Comparison of ENCODE assay signal across 24 cellular contexts in the genomic region with DNA sequence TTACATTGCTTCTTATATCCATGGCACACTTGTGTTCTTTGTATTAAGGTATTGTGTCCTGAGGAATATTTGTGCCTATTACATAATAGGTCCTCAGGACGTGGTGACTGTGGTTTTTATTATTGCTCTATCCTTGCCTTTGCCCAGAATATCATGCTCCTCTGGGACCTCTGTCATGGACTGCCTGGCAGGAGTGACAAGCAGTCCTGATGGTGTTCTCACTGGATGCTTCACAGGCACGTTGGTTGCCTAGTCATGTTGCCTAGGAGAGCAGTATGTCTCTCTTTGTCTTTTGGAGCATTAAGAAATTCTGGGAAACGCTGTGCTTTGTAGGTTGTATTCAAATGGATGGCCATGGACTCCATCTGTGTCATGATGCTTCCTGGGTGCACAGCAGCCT. TPM values are rescaled to one million over a fixed set of nuclear protein-coding genes. Genes with fewer than 3 reads are reported as not detected.
DNase-seq lines count a peak whose midpoint lies in the region; ATAC-seq, FAIRE-seq and TF ChIP-seq lines count a peak whose summit lies in the region.
"Had no signal": no experiment of that assay in that cellular context is flagged by ENCODE, and none has a peak within 500 bp of the region (broad histone marks: within the 10 kb centered on the region; RNA-seq: fewer than 3 reads in every experiment).

No MANE protein-coding gene starts in this region.

- ATAC-seq in IMR-90 (ENCODE audit: low read depth): no peak
- no peak for ATAC-seq in HG03108 (IDR thresholded peaks at IDR 0.05; ENCODE audit: unreplicated experiment)
- ATAC-seq: CD8-positive, alpha-beta T cell; HCT116; Panc1 had no signal

- H3K27me3 ChIP-seq in IMR-90 (ENCODE audit: control insufficient read depth, insufficient read depth, low read length): no peaks in the 10 kb centered on the region
- no peaks in the 10 kb centered on the region for H3K27me3 ChIP-seq in H1 (replicated peaks in 1 of 4; ENCODE audit: control insufficient read depth in 3 of 4, extremely low read depth in 1 of 4, insufficient read depth in 3 of 4, low read length in 3 of 4)
- no peaks in the 10 kb centered on the region for H3K27me3 ChIP-seq in neuronal stem cell (ENCODE audit: control insufficient read depth in 3 of 3, insufficient read depth in 3 of 3, low read depth in 1 of 3, low read length in 3 of 3)
- H3K27me3 ChIP-seq: BLaER1 treated with 17β-estradiol and CSF1 and Interleukin-3, amounts not matched to agents 10 nM and 100 nM; MG63; SJSA1 had no signal

- H4K91ac ChIP-seq in IMR-90 (ENCODE audit: insufficient read depth, low read depth, low read length): no peak overlapping the region
- H4K91ac ChIP-seq in H1 (replicated peaks; ENCODE audit: insufficient read length, low read length): no peak overlapping the region
- H4K91ac ChIP-seq in neuronal stem cell (ENCODE audit: low read depth, low read length, poor library complexity): peak overlapping the region; percentile 26

- H3K27me3 Mint-ChIP-seq in activated naive CD4-positive, alpha-beta T cell treated with anti-CD3 and anti-CD28 coated beads, Interleukin-2, amount 10 ng/mL, durations not matched to agents 7 days and 5 days: no peaks in the 10 kb centered on the region

- H4K5ac ChIP-seq in IMR-90 (ENCODE audit: low read depth, low read length): no peak overlapping the region
- no peak overlapping the region for H4K5ac ChIP-seq in H1 (ENCODE audit: insufficient read length, low read depth, low read length)

- H2BK20ac ChIP-seq in IMR-90 (ENCODE audit: low read depth, low read length) (no peak overlapping the region), H1 (ENCODE audit: low read length) (no peak overlapping the region)

- no peak for TF ChIP-seq EP300 in H1 (IDR thresholded peaks at IDR 0.05; ENCODE audit: borderline replicate concordance in 1 of 2, low read depth in 2 of 2, low read length in 2 of 2)

- no peaks in the 10 kb centered on the region for H3K9me3 Mint-ChIP-seq in activated naive CD4-positive, alpha-beta T cell treated with anti-CD3 and anti-CD28 coated beads, Interleukin-2, amount 10 ng/mL, durations not matched to agents 7 days and 5 days
- H3K9me3 Mint-ChIP-seq: CD8-positive, alpha-beta T cell had no signal

- H3K23ac ChIP-seq in IMR-90 (ENCODE audit: low read depth, low read length) (no peak overlapping the region), H1 (ENCODE audit: insufficient read length) (no peak overlapping the region), neuronal stem cell (ENCODE audit: low read depth, low read length, poor library complexity) (no peak overlapping the region)

- WGBS in IMR-90 (ENCODE audit: extremely low coverage in 2 of 2, insufficient read length in 1 of 2), 2 experiments: 92% methylated on average over 2 of the region's 3 CpGs; no CpG with 5 or more reads in 1 of the 2 experiments
- 78% methylated on average over 3 of the region's 3 CpGs; no CpG with 5 or more reads in 1 of the 2 experiments for WGBS in H1 (ENCODE audit: extremely low coverage in 1 of 2, insufficient coverage in 1 of 2, insufficient read length in 1 of 2, insufficient replicate concordance in 2 of 2, low coverage in 1 of 2, low lambda C conversion rate in 2 of 2, missing lambda C conversion rate in 1 of 2), 2 experiments
- no CpG with 5 or more reads among the region's 3 CpGs for WGBS in neuronal stem cell (ENCODE audit: extremely low coverage in 2 of 2, insufficient read length in 2 of 2, insufficient replicate concordance in 1 of 2), 2 donors

- no peak overlapping the region for H3K4me2 ChIP-seq in IMR-90 (ENCODE audit: low read depth, low read length)
- H3K4me2 ChIP-seq in H1 (ENCODE audit: insufficient read depth in 1 of 2, low read depth in 2 of 2, low read length in 2 of 2): no peak overlapping the region
- H3K4me2 ChIP-seq in neuronal stem cell (ENCODE audit: insufficient read depth, low read length, poor library complexity, severe bottlenecking): no peak overlapping the region
- H3K4me2 ChIP-seq: BLaER1 treated with 17β-estradiol and CSF1 and Interleukin-3, amounts not matched to agents 10 nM and 100 nM; KMS-11 had no signal

- peaks cover 0 to 17% of the 10 kb centered on the region in 2 experiments; a peak in 2 of 4 replicates for H3K79me2 ChIP-seq in H1 (ENCODE audit: control insufficient read depth in 1 of 2, insufficient read depth in 2 of 2, low read length in 2 of 2)

- H4K8ac ChIP-seq in IMR-90 (ENCODE audit: low read depth in 2 of 2, low read length in 2 of 2) (no peak overlapping the region), H1 (ENCODE audit: extremely low read depth, insufficient read depth, low read length) (no peak overlapping the region), neuronal stem cell (ENCODE audit: low read depth, low read length) (peak overlapping the region; percentile 6)

- CTCF ChIA-PET in IMR-90 (lab: Yijun Ruan, JAX) (no interaction called here), H1 (lab: Charles Lee; ENCODE audit: partially characterized antibody) (interaction anchor here (0.8 to 3.1 kb wide), 8 partner anchors 8 to 329 kb away, joined by 3 to 20 read pairs (median 7); no protein-coding TSS in a partner anchor)
- CTCF ChIA-PET in activated naive CD4-positive, alpha-beta T cell treated with anti-CD3 and anti-CD28 coated beads, Interleukin-2, amount 10 ng/mL, durations not matched to agents 7 days and 5 days (lab: Charles Lee): interaction anchor here (0.6 to 2.4 kb wide), 3 partner anchors 8 to 73 kb away, joined by 4 to 5 read pairs (median 5); no protein-coding TSS in a partner anchor

- FAIRE-seq in H1 (lab: Jason Lieb, UNC): no peak
- FAIRE-seq: A204.1 had no signal

- no peak overlapping the region; the same call in 2 of the 3 replicates for H2BK15ac ChIP-seq in IMR-90 (ENCODE audit: low read depth, low read length)
- no peak overlapping the region for H2BK15ac ChIP-seq in H1 (ENCODE audit: low read length)
- H2BK15ac ChIP-seq in neuronal stem cell (ENCODE audit: low read length): no peak overlapping the region

- H4K20me1 ChIP-seq in IMR-90 (ENCODE audit: insufficient read depth, low read length): peaks cover 30% of the 10 kb centered on the region
- peaks cover 2 to 4% of the 10 kb centered on the region in 2 experiments for H4K20me1 ChIP-seq in H1 (replicated peaks in 1 of 2; ENCODE audit: control insufficient read depth in 1 of 2, insufficient read depth in 2 of 2, low read length in 2 of 2)

- H3K9ac ChIP-seq in IMR-90 (ENCODE audit: low read depth, low read length) (no peak overlapping the region), H1 (replicated peaks in 1 of 4; ENCODE audit: extremely low read depth in 1 of 4, low read depth in 3 of 4, low read length in 3 of 4) (no peak overlapping the region), neuronal stem cell (ENCODE audit: low read depth, low read length, poor library complexity) (no peak overlapping the region)
- H3K9ac ChIP-seq: BLaER1 treated with 17β-estradiol and CSF1 and Interleukin-3, amounts not matched to agents 10 nM and 100 nM; GM23248; KMS-11 had no signal

- H3K4me3 ChIP-seq in AG10803 (ENCODE audit: low read length) (no peak overlapping the region), IMR-90 (ENCODE audit: insufficient read depth, low read depth, low read length) (no peak overlapping the region), H1 (ENCODE audit: extremely low read depth in 1 of 4, insufficient read depth in 2 of 4, low read depth in 3 of 4, low read length in 4 of 4) (no peak overlapping the region), neuronal stem cell (ENCODE audit: low read length in 2 of 2) (no peak overlapping the region)
- H3K4me3 ChIP-seq: BLaER1 treated with 17β-estradiol and CSF1 and Interleukin-3, amounts not matched to agents 10 nM and 100 nM; GM23248; MG63; SJSA1 had no signal

- H2BK5ac ChIP-seq in IMR-90 (ENCODE audit: low read depth, low read length, poor library complexity, severe bottlenecking) (no peak overlapping the region), H1 (ENCODE audit: low read depth, low read length) (0 out of 2 replicates have a peak overlapping the region, but pooled peaks have one; percentile 1), neuronal stem cell (ENCODE audit: low read length) (peak overlapping the region; percentile 4)

- no peaks in the 10 kb centered on the region for H3K4me1 Mint-ChIP-seq in activated naive CD4-positive, alpha-beta T cell treated with anti-CD3 and anti-CD28 coated beads, Interleukin-2, amount 10 ng/mL, durations not matched to agents 7 days and 5 days

- H2AK5ac ChIP-seq in IMR-90 (ENCODE audit: low read depth, low read length) (peak overlapping the region; percentile 4; the same call in 1 of the 2 replicates), H1 (ENCODE audit: low read depth, low read length) (no peak overlapping the region), neuronal stem cell (ENCODE audit: low read depth, low read length) (peak overlapping the region; percentile 2)

- POLR2A ChIA-PET in IMR-90 (lab: Charles Lee; ENCODE audit: unreplicated experiment) (no interaction called here), H1 (lab: Charles Lee; ENCODE audit: partially characterized antibody) (no interaction called here)

- no peak overlapping the region; the same call in 1 of the 2 replicates for H3K4ac ChIP-seq in IMR-90 (ENCODE audit: low read depth, low read length)
- no peak overlapping the region for H3K4ac ChIP-seq in H1 (replicated peaks; ENCODE audit: insufficient read length, low read depth, low read length)
- no peak overlapping the region for H3K4ac ChIP-seq in neuronal stem cell (ENCODE audit: low read length)

- H3K36me3 Mint-ChIP-seq in activated naive CD4-positive, alpha-beta T cell treated with anti-CD3 and anti-CD28 coated beads, Interleukin-2, amount 10 ng/mL, durations not matched to agents 7 days and 5 days: peaks cover 62% of the 10 kb centered on the region

- H3K36me3 ChIP-seq in IMR-90 (ENCODE audit: control insufficient read depth, insufficient read depth, low read length) (peaks cover 44% of the 10 kb centered on the region), H1 (ENCODE audit: control insufficient read depth in 2 of 4, insufficient read depth in 4 of 4, low read length in 3 of 4) (peaks cover 45 to 83% (median 63%) of the 10 kb centered on the region in 4 experiments), neuronal stem cell (replicated peaks in 1 of 2; ENCODE audit: control insufficient read depth in 2 of 2, insufficient read depth in 2 of 2, low read length in 2 of 2) (peaks cover 20 to 97% of the 10 kb centered on the region in 2 donors)

- no peak overlapping the region for H3K27ac ChIP-seq in IMR-90 (ENCODE audit: insufficient read depth, low read length)
- H3K27ac ChIP-seq in H1 (ENCODE audit: low read depth, low read length): no peak overlapping the region
- peak overlapping the region; percentile 88 for H3K27ac ChIP-seq in neuronal stem cell (replicated peaks; ENCODE audit: low read length)
- H3K27ac ChIP-seq: BLaER1 treated with 17β-estradiol and CSF1 and Interleukin-3, amounts not matched to agents 10 nM and 100 nM; GM23248; KMS-11; SJSA1 had no signal

- no peak overlapping the region for H3K18ac ChIP-seq in IMR-90 (ENCODE audit: low read depth, low read length)
- H3K18ac ChIP-seq in H1 (ENCODE audit: extremely low read depth, low read length): no peak overlapping the region
- H3K18ac ChIP-seq in neuronal stem cell (ENCODE audit: low read length): peak overlapping the region; percentile 36

- BruUV-seq in IMR-90 (replicated peaks; lab: Mats Ljungman, UMichigan): no TSS peak

- no peak for TF ChIP-seq POLR2A in IMR-90 (IDR thresholded peaks at IDR 0.05; ENCODE audit: low read depth, low read length)
- TF ChIP-seq POLR2A in H1 (IDR thresholded peaks at IDR 0.05; ENCODE audit: control extremely low read depth in 1 of 2, low read depth in 2 of 2, low read length in 2 of 2): no peak

- H3K14ac ChIP-seq in IMR-90 (replicated peaks; ENCODE audit: low read depth, low read length) (no peak overlapping the region), H1 (ENCODE audit: insufficient read length) (no peak overlapping the region), neuronal stem cell (ENCODE audit: low read length) (no peak overlapping the region)

- H3K56ac ChIP-seq in IMR-90 (ENCODE audit: extremely low read depth, insufficient read depth, low read length) (no peak overlapping the region), H1 (replicated peaks; ENCODE audit: insufficient read length, low read depth, low read length) (no peak overlapping the region)

- TF ChIP-seq RAD21 in IMR-90 (IDR thresholded peaks at IDR 0.05; ENCODE audit: low read length) (no peak), H1 (IDR thresholded peaks at IDR 0.05 in 1 of 2, conservative IDR thresholded peaks at IDR 0.05 in 1 of 2; ENCODE audit: low read depth in 2 of 2, low read length in 2 of 2) (no peak)

- dilution Hi-C loops in IMR-90 (cut with HindIII; ENCODE audit: low sequenced_read_pairs, unreplicated experiment): no loop called here

- no peak for TF ChIP-seq CTCF in AG10803 (conservative IDR thresholded peaks at IDR 0.05; ENCODE audit: low read length)
- TF ChIP-seq CTCF in IMR-90 (conservative IDR thresholded peaks at IDR 0.05; ENCODE audit: low read depth, low read length): no peak
- TF ChIP-seq CTCF in H1 (IDR thresholded peaks at IDR 0.05; ENCODE audit: control extremely low read depth in 1 of 3, insufficient read depth in 1 of 3, low read depth in 1 of 3, low read length in 3 of 3): no peak

- no peaks in the 10 kb centered on the region for H3K23me2 ChIP-seq in H1 (ENCODE audit: low read depth, low read length)

- H3K4me3 Mint-ChIP-seq in activated naive CD4-positive, alpha-beta T cell treated with anti-CD3 and anti-CD28 coated beads, Interleukin-2, amount 10 ng/mL, durations not matched to agents 7 days and 5 days: no peak overlapping the region
- H3K4me3 Mint-ChIP-seq: CD8-positive, alpha-beta T cell had no signal

- intact Hi-C loops in IMR-90 (cut with micrococcal nuclease): no loop called here

- no peak overlapping the region for H2AFZ ChIP-seq in IMR-90 (replicated peaks; ENCODE audit: low read length, poor library complexity)
- H2AFZ ChIP-seq in H1 (ENCODE audit: low read length): no peak overlapping the region
- no peak overlapping the region for H2AFZ ChIP-seq in neuronal stem cell (ENCODE audit: low read length)
- H2AFZ ChIP-seq: GM23248 had no signal

- peaks cover 30% of the 10 kb centered on the region for H3K9me1 ChIP-seq in IMR-90 (ENCODE audit: insufficient read depth, low read length)

- peaks cover 3% of the 10 kb centered on the region for H3K4me1 ChIP-seq in IMR-90 (ENCODE audit: control insufficient read depth, insufficient read depth, low read length)
- H3K4me1 ChIP-seq in H1 (replicated peaks in 1 of 4; ENCODE audit: control insufficient read depth in 3 of 4, insufficient read depth in 4 of 4, low read length in 3 of 4): no peaks in the 10 kb centered on the region
- H3K4me1 ChIP-seq in neuronal stem cell (ENCODE audit: control insufficient read depth in 2 of 2, insufficient read depth in 1 of 2, low read depth in 1 of 2, low read length in 2 of 2): peaks cover 19 to 30% of the 10 kb centered on the region in 2 donors
- H3K4me1 ChIP-seq: BLaER1 treated with 17β-estradiol and CSF1 and Interleukin-3, amounts not matched to agents 10 nM and 100 nM had no signal

- DNase-seq in AG10803 (ENCODE audit: low read depth) (peak; percentile 31), IMR-90 (no peak), H1 (ENCODE audit: low read depth in 1 of 2, low spot score in 2 of 2) (no peak), neuronal stem cell (ENCODE audit: low spot score) (no peak), AML-193 (lab: John Stamatoyannopoulos, UW) (no peak)
- DNase-seq in activated naive CD4-positive, alpha-beta T cell treated with anti-CD3 and anti-CD28 coated beads, Interleukin-2, amount 10 ng/mL, durations not matched to agents 7 days and 5 days: no peak
- DNase-seq: Calu3, GF-D8, GM23248, MG63, NCI-H1048, NCI-H1436 treated with DMSO at 0.1 percent for 48 hours, NCI-H2029 treated with DMSO at 0.1 percent for 48 hours, NCI-H2171 treated with DMSO at 0.1 percent for 48 hours, NCI-H446, NCI-H526 treated with DMSO at 0.1 percent for 48 hours had no signal

- no peak overlapping the region for H3K27ac Mint-ChIP-seq in activated naive CD4-positive, alpha-beta T cell treated with anti-CD3 and anti-CD28 coated beads, Interleukin-2, amount 10 ng/mL, durations not matched to agents 7 days and 5 days
- H3K27ac Mint-ChIP-seq: CD8-positive, alpha-beta T cell had no signal

- in situ Hi-C loops in IMR-90 (cut with MboI; ENCODE audit: low sequenced_read_pairs): loop anchor here (10.0 kb wide), 1 partner anchor 181 kb away; no protein-coding TSS in a partner anchor

- H3K9me3 ChIP-seq in IMR-90 (ENCODE audit: control insufficient read depth, insufficient read depth, low read length): no peaks in the 10 kb centered on the region
- no peaks in the 10 kb centered on the region for H3K9me3 ChIP-seq in H1 (ENCODE audit: insufficient read depth in 2 of 2, low read depth in 1 of 2, low read length in 1 of 2)
- H3K9me3 ChIP-seq in neuronal stem cell (replicated peaks in 1 of 2; ENCODE audit: control insufficient read depth in 2 of 2, insufficient read depth in 1 of 2, low read depth in 1 of 2, low read length in 2 of 2): no peaks in the 10 kb centered on the region
- H3K9me3 ChIP-seq: BLaER1 treated with 17β-estradiol and CSF1 and Interleukin-3, amounts not matched to agents 10 nM and 100 nM; MG63; SJSA1 had no signal

- H3K79me1 ChIP-seq in IMR-90 (ENCODE audit: low read depth in 1 of 2, low read length in 2 of 2) (peaks cover 46 to 57% of the 10 kb centered on the region in 2 experiments), H1 (ENCODE audit: low read depth, low read length) (peaks cover 12% of the 10 kb centered on the region), neuronal stem cell (ENCODE audit: low read depth, low read length) (peaks cover 3% of the 10 kb centered on the region)

- H2BK120ac ChIP-seq in IMR-90 (ENCODE audit: low read depth, low read length) (no peak overlapping the region), H1 (replicated peaks; ENCODE audit: low read depth, low read length) (no peak overlapping the region), neuronal stem cell (ENCODE audit: low read depth, low read length) (no peak overlapping the region)

- H2AK9ac ChIP-seq in IMR-90 (replicated peaks; ENCODE audit: low read depth, low read length, poor library complexity): no peak overlapping the region

- H2BK12ac ChIP-seq in H1 (ENCODE audit: low read depth, low read length) (no peak overlapping the region), neuronal stem cell (ENCODE audit: low read length) (peak overlapping the region; percentile 1)

RNA-seq across cellular contexts. Expression of a gene that starts 24.7 kb away (rescaled TPM):
- 1.1 and 1.8 TPM in 2 replicates for total RNA-seq in IMR-90 (2012; rRNA removed)
- 0.62 and 1.3 TPM in 2 replicates for polyA plus RNA-seq in IMR-90 (2012; rRNA removed)
- 0.55 and 0.96 TPM in 2 replicates for polyA plus RNA-seq in IMR-90 (2012; cell fraction: cytosol; rRNA removed)
- polyA plus RNA-seq in IMR-90 (2012; cell fraction: nucleus; rRNA removed; ENCODE audit: low replicate concordance): 0.74 and 2.4 TPM in 2 replicates
- total RNA-seq in H1 (2021; fragmentation: NEBNext Ultra II Directional; extraction: Animal tissue kit (Norgen Biotek cat#: 25700)): 0.48 and 0.50 TPM in 2 replicates
- 0.67 and 0.86 TPM in 2 replicates for polyA plus RNA-seq in H1 (2011; rRNA removed)
- 1.2 TPM for polyA plus RNA-seq in H1 (2011; cell fraction: cytosol; rRNA removed)
- 0.86 TPM for polyA plus RNA-seq in H1 (2011; cell fraction: nucleus; rRNA removed)
- polyA plus RNA-seq in H1 (2012, experiment 1 of 2): 0.33 to 1.8 TPM (median 0.95 TPM) in 4 replicates
- polyA plus RNA-seq in H1 (2012, experiment 2 of 2): 0.29 TPM
- polyA plus RNA-seq in H1 (2013, experiment 1 of 2): 0.39 TPM
- polyA plus RNA-seq in H1 (2013, experiment 2 of 2): 0.52 TPM
- 1.6 and 1.9 TPM in 2 replicates for polyA minus RNA-seq in H1 (2011; rRNA and poly(A)+ RNA removed)
- polyA minus RNA-seq in H1 (2011; cell fraction: cytosol; rRNA and poly(A)+ RNA removed): 1.1 TPM
- polyA minus RNA-seq in H1 (2011; cell fraction: nucleus; rRNA and poly(A)+ RNA removed): 4.6 TPM
- polyA plus RNA-seq in neuronal stem cell (2013, experiment 1 of 2): 4.4 TPM
- 4.7 TPM for polyA plus RNA-seq in neuronal stem cell (2013, experiment 2 of 2)

RNA-seq across cellular contexts. Expression of a gene that starts 24.9 kb away (rescaled TPM):
- 232 and 305 TPM in 2 replicates for total RNA-seq in IMR-90 (2012; rRNA removed)
- 468 and 481 TPM in 2 replicates for polyA plus RNA-seq in IMR-90 (2012; rRNA removed)
- 279 and 282 TPM in 2 replicates for polyA plus RNA-seq in IMR-90 (2012; cell fraction: cytosol; rRNA removed)
- 170 and 221 TPM in 2 replicates for polyA plus RNA-seq in IMR-90 (2012; cell fraction: nucleus; rRNA removed; ENCODE audit: low replicate concordance)
- total RNA-seq in H1 (2021; fragmentation: NEBNext Ultra II Directional; extraction: Animal tissue kit (Norgen Biotek cat#: 25700)): 226 and 236 TPM in 2 replicates
- 299 and 379 TPM in 2 replicates for polyA plus RNA-seq in H1 (2011; rRNA removed)
- polyA plus RNA-seq in H1 (2011; cell fraction: cytosol; rRNA removed): 314 TPM
- polyA plus RNA-seq in H1 (2011; cell fraction: nucleus; rRNA removed): 372 TPM
- polyA plus RNA-seq in H1 (2012, experiment 1 of 2): 206 to 251 TPM (median 231 TPM) in 4 replicates
- 85.9 TPM for polyA plus RNA-seq in H1 (2012, experiment 2 of 2)
- polyA plus RNA-seq in H1 (2013, experiment 1 of 2): 637 TPM
- 621 TPM for polyA plus RNA-seq in H1 (2013, experiment 2 of 2)
- 508 and 613 TPM in 2 replicates for polyA minus RNA-seq in H1 (2011; rRNA and poly(A)+ RNA removed)
- 251 TPM for polyA minus RNA-seq in H1 (2011; cell fraction: cytosol; rRNA and poly(A)+ RNA removed)
- 176 TPM for polyA minus RNA-seq in H1 (2011; cell fraction: nucleus; rRNA and poly(A)+ RNA removed)
- polyA plus RNA-seq in neuronal stem cell (2013, experiment 1 of 2): 205 TPM
- 211 TPM for polyA plus RNA-seq in neuronal stem cell (2013, experiment 2 of 2)

RNA-seq across cellular contexts. Expression of a gene that starts 57.6 kb away (rescaled TPM):
- not detected in 2 replicates for total RNA-seq in IMR-90 (2012; rRNA removed)
- polyA plus RNA-seq in IMR-90 (2012; rRNA removed) (not detected in 2 replicates), H1 (2011; rRNA removed) (not detected in 2 replicates)
- not detected in 2 replicates for polyA plus RNA-seq in IMR-90 (2012; cell fraction: cytosol; rRNA removed)
- polyA plus RNA-seq in IMR-90 (2012; cell fraction: nucleus; rRNA removed; ENCODE audit: low replicate concordance): not detected in 2 replicates
- total RNA-seq in H1 (2021; fragmentation: NEBNext Ultra II Directional; extraction: Animal tissue kit (Norgen Biotek cat#: 25700)): not detected in 2 replicates
- polyA plus RNA-seq in H1 (2011; cell fraction: cytosol; rRNA removed): not detected
- not detected for polyA plus RNA-seq in H1 (2011; cell fraction: nucleus; rRNA removed)
- not detected in 4 replicates for polyA plus RNA-seq in H1 (2012, experiment 1 of 2)
- polyA plus RNA-seq in H1 (2012, experiment 2 of 2): not detected
- not detected for polyA plus RNA-seq in H1 (2013, experiment 1 of 2)
- not detected for polyA plus RNA-seq in H1 (2013, experiment 2 of 2)
- not detected in 2 replicates for polyA minus RNA-seq in H1 (2011; rRNA and poly(A)+ RNA removed)
- not detected for polyA minus RNA-seq in H1 (2011; cell fraction: cytosol; rRNA and poly(A)+ RNA removed)
- polyA minus RNA-seq in H1 (2011; cell fraction: nucleus; rRNA and poly(A)+ RNA removed): not detected
- 0.96 TPM for polyA plus RNA-seq in neuronal stem cell (2013, experiment 1 of 2)
- polyA plus RNA-seq in neuronal stem cell (2013, experiment 2 of 2): 1.8 TPM
- total RNA-seq: Calu3; CD8-positive, alpha-beta T cell; GM23248; SJSA1 had no signal
- polyA plus RNA-seq: GM23248 had no signal
